In genomic region chr1:115952547-115952946, GRCh38 we compare ENCODE assay signal across 25 cellular contexts. TPM values are rescaled to one million over a fixed set of nuclear protein-coding genes. Genes with fewer than 3 reads are reported as not detected.
"Had no signal": no experiment of that assay in that cellular context is flagged by ENCODE, and none has a peak within 500 bp of the region (broad histone marks: within the 10 kb centered on the region; RNA-seq: fewer than 3 reads in every experiment).

No MANE protein-coding gene starts in this region.

- H3K27ac ChIP-seq: brain microvascular endothelial cell, colonic mucosa, gastrocnemius medialis, neural progenitor cell, right lobe of liver, testis had no signal

- H3K27me3 ChIP-seq: brain microvascular endothelial cell, colonic mucosa, gastrocnemius medialis, neural progenitor cell, right lobe of liver, testis had no signal

- H3K4me2 ChIP-seq: neural progenitor cell, smooth muscle cell had no signal

- H3K27ac Mint-ChIP-seq: activated naive CD4-positive, alpha-beta T cell treated with anti-CD3 and anti-CD28 coated beads, Interleukin-2, amount 10 ng/mL, durations not matched to agents 7 days and 5 days; activated naive CD8-positive, alpha-beta T cell treated with anti-CD3 and anti-CD28 coated beads, Interleukin-2, amount 50 U/mL, for 24 hours; naive thymus-derived CD4-positive, alpha-beta T cell; neural progenitor cell; stimulated activated effector memory CD8-positive, alpha-beta T cell treated with anti-CD3 and anti-CD28 coated beads, Interleukin-12 subunit alpha, Interleukin-12 subunit beta, amount 100 ng/mL, for 72 hours; type B pancreatic cell had no signal

- H3K4me3 Mint-ChIP-seq: activated naive CD4-positive, alpha-beta T cell treated with anti-CD3 and anti-CD28 coated beads, Interleukin-2, amount 10 ng/mL, durations not matched to agents 7 days and 5 days; activated naive CD8-positive, alpha-beta T cell treated with anti-CD3 and anti-CD28 coated beads, Interleukin-2, amount 50 U/mL, for 24 hours; activated T-cell treated with anti-CD3 and anti-CD28 coated beads, Interleukin-2, amount 50 U/mL, for 4 hours; central memory CD8-positive, alpha-beta T cell; endodermal cell; naive thymus-derived CD4-positive, alpha-beta T cell; neural progenitor cell; stimulated activated effector memory CD8-positive, alpha-beta T cell treated with anti-CD3 and anti-CD28 coated beads, Interleukin-12 subunit alpha, Interleukin-12 subunit beta, amount 100 ng/mL, for 72 hours; type B pancreatic cell had no signal

- H3K4me1 Mint-ChIP-seq: central memory CD8-positive, alpha-beta T cell; neural progenitor cell; stimulated activated effector memory CD8-positive, alpha-beta T cell treated with anti-CD3 and anti-CD28 coated beads, Interleukin-12 subunit alpha, Interleukin-12 subunit beta, amount 100 ng/mL, for 72 hours had no signal

- H3K9ac ChIP-seq: neural progenitor cell had no signal

- H3K4me1 ChIP-seq: colonic mucosa, gastrocnemius medialis, neural progenitor cell, right lobe of liver, testis had no signal

- H3K9me3 ChIP-seq: colonic mucosa, gastrocnemius medialis, right lobe of liver, testis had no signal

- H3K9me3 Mint-ChIP-seq: activated naive CD4-positive, alpha-beta T cell treated with anti-CD3 and anti-CD28 coated beads, Interleukin-2, amount 10 ng/mL, durations not matched to agents 7 days and 5 days; activated naive CD8-positive, alpha-beta T cell treated with anti-CD3 and anti-CD28 coated beads, Interleukin-2, amount 50 U/mL, for 24 hours; activated T-cell treated with anti-CD3 and anti-CD28 coated beads, Interleukin-2, amount 50 U/mL, for 4 hours; central memory CD8-positive, alpha-beta T cell; endodermal cell; neural progenitor cell; stimulated activated effector memory CD8-positive, alpha-beta T cell treated with anti-CD3 and anti-CD28 coated beads, Interleukin-12 subunit alpha, Interleukin-12 subunit beta, amount 100 ng/mL, for 72 hours; type B pancreatic cell had no signal

- DNase-seq: activated CD4-positive, alpha-beta T cell treated with anti-CD3 and anti-CD28 coated beads, Interleukin-2, amount 50 U/mL, for 1 hour; activated CD4-positive, CD25-positive, alpha-beta regulatory T cell treated with anti-CD3 and anti-CD28 coated beads, Interleukin-2, amount 50 U/mL, for 72 hours; activated CD8-positive, alpha-beta memory T cell treated with anti-CD3 and anti-CD28 coated beads, Interleukin-2, amount 50 U/mL, for 4 hours; activated naive CD4-positive, alpha-beta T cell treated with anti-CD3 and anti-CD28 coated beads, Interleukin-2, amount 10 ng/mL, durations not matched to agents 7 days and 5 days; activated naive CD8-positive, alpha-beta T cell treated with anti-CD3 and anti-CD28 coated beads, Interleukin-2, amount 50 U/mL, for 24 hours; activated T-cell treated with anti-CD3 and anti-CD28 coated beads, Interleukin-2, amount 50 U/mL, for 4 hours; aorta; brain microvascular endothelial cell; colonic mucosa; endodermal cell; erythroblast; gastrocnemius medialis; head of caudate nucleus; naive thymus-derived CD4-positive, alpha-beta T cell; right lobe of liver; stimulated activated CD4-positive, alpha-beta T cell treated with anti-CD3 and anti-CD28 coated beads, Interleukin-4, amount 100 ng/mL, for 24 hours; T1000; testis had no signal

- H3K4me3 ChIP-seq: colonic mucosa, gastrocnemius medialis, neural progenitor cell, right lobe of liver, smooth muscle cell, testis had no signal

- H3K36me3 Mint-ChIP-seq: activated naive CD4-positive, alpha-beta T cell treated with anti-CD3 and anti-CD28 coated beads, Interleukin-2, amount 10 ng/mL, durations not matched to agents 7 days and 5 days; naive thymus-derived CD4-positive, alpha-beta T cell; neural progenitor cell; stimulated activated effector memory CD8-positive, alpha-beta T cell treated with anti-CD3 and anti-CD28 coated beads, Interleukin-12 subunit alpha, Interleukin-12 subunit beta, amount 100 ng/mL, for 72 hours; type B pancreatic cell had no signal

- H3K36me3 ChIP-seq: brain microvascular endothelial cell, colonic mucosa, gastrocnemius medialis, neural progenitor cell, right lobe of liver had no signal

- ATAC-seq: activated T-cell treated with anti-CD3 and anti-CD28 coated beads, Interleukin-2, amount 50 U/mL, for 4 hours; gastrocnemius medialis; left lobe of liver; naive thymus-derived CD4-positive, alpha-beta T cell; right lobe of liver; stimulated activated effector memory CD8-positive, alpha-beta T cell treated with anti-CD3 and anti-CD28 coated beads, Interleukin-12 subunit alpha, Interleukin-12 subunit beta, amount 100 ng/mL, for 72 hours had no signal

RNA-seq across cellular contexts. Expression of gene SLC22A15, which starts 23.8 kb away (rescaled TPM):
- total RNA-seq: pulmonary artery endothelial cell had no signal
